In genomic region chr10:51699145-51699474, GRCh38 we compare ENCODE assay signal across 8 cellular contexts. TPM values are rescaled to one million over a fixed set of nuclear protein-coding genes. Genes with fewer than 3 reads are reported as not detected.
DNase-seq lines count a peak whose midpoint lies in the region; ATAC-seq and TF ChIP-seq lines count a peak whose summit lies in the region.

No MANE protein-coding gene starts in this region.

- peak overlapping the region; percentile 99 for H3K27ac Mint-ChIP-seq in osteocyte (ENCODE audit: unreplicated experiment)

- TF ChIP-seq CTCF in esophagus squamous epithelium (IDR thresholded peaks at IDR 0.05) (no peak), osteocyte (IDR thresholded peaks at IDR 0.05) (no peak)

- no peak for TF ChIP-seq POLR2A in esophagus squamous epithelium (IDR thresholded peaks at IDR 0.05)

- no peaks in the 10 kb centered on the region for H3K9me3 Mint-ChIP-seq in osteocyte (ENCODE audit: unreplicated experiment)

- intact Hi-C loops in esophagus squamous epithelium (cut with DNase I) = no loop called here

- H3K27ac ChIP-seq in SK-N-MC = peak overlapping the region; percentile 96
- H3K27ac ChIP-seq in esophagus squamous epithelium = peak overlapping the region; percentile 84 to 97 (median 92)

- 0 to 1% methylated on average over 13 to 14 of the region's 14 CpGs for WGBS in esophagus squamous epithelium, 2 donors

- peaks cover 37% of the 10 kb centered on the region for H3K4me1 Mint-ChIP-seq in osteocyte (ENCODE audit: unreplicated experiment)

- H3K9ac ChIP-seq in SK-N-MC (ENCODE audit: insufficient read length) = peak overlapping the region; percentile 93

- H3K27me3 Mint-ChIP-seq in osteocyte (ENCODE audit: unreplicated experiment) = no peaks in the 10 kb centered on the region

- DNase-seq in DMS 273 treated with DMSO at 0.1 percent for 48 hours (lab: John Stamatoyannopoulos, UW) (peak; percentile 43), DMS 273 (lab: John Stamatoyannopoulos, UW; ENCODE audit: unreplicated experiment) (no peak), SK-N-MC (ENCODE audit: low read depth, low spot score) (no peak), esophagus squamous epithelium (lab: John Stamatoyannopoulos, UW) (no peak), osteocyte (ENCODE audit: extremely low spot score, unreplicated experiment) (no peak), OCI-M2 (lab: John Stamatoyannopoulos, UW; ENCODE audit: unreplicated experiment) (no peak), Ammon's horn (ENCODE audit: low spot score) (no peak)

- peaks cover 15 to 54% (median 33%) of the 10 kb centered on the region in 3 donors for H3K4me1 ChIP-seq in esophagus squamous epithelium

- no peaks in the 10 kb centered on the region for H3K27me3 ChIP-seq in esophagus squamous epithelium

- peak overlapping the region; percentile 96 for H3K4me3 Mint-ChIP-seq in osteocyte (ENCODE audit: unreplicated experiment)

- H3K4me3 ChIP-seq in SK-N-MC = peak overlapping the region; percentile 84
- H3K4me3 ChIP-seq in esophagus squamous epithelium = peak overlapping the region; percentile 73 to 87 (median 81)

- H3K36me3 Mint-ChIP-seq in osteocyte (ENCODE audit: unreplicated experiment) = peaks cover 9% of the 10 kb centered on the region

- no peaks in the 10 kb centered on the region for H3K9me3 ChIP-seq in SK-N-MC (ENCODE audit: low read depth, low read length)
- no peaks in the 10 kb centered on the region for H3K9me3 ChIP-seq in esophagus squamous epithelium

- ATAC-seq in HG02884 (IDR thresholded peaks at IDR 0.05; ENCODE audit: unreplicated experiment) = peak; percentile 26

- no peaks in the 10 kb centered on the region; the same call in 1 of the 2 replicates for H3K36me3 ChIP-seq in SK-N-MC (ENCODE audit: insufficient read depth, low read length)
- no peaks in the 10 kb centered on the region for H3K36me3 ChIP-seq in esophagus squamous epithelium

RNA-seq across cellular contexts. Expression of gene CSTF2T, which starts 0.3 kb away (rescaled TPM):
- total RNA-seq in esophagus squamous epithelium = 10 to 100 TPM in 3 of 4 donors, 1 to 10 TPM in 1; 8.1 to 15.3 (median 12.6) TPM
- total RNA-seq in osteocyte = 23.9 and 25.0 TPM in 2 replicates
